ENCODE assay signal across 26 cellular contexts in genomic region chr5:128174951-128175350, GRCh38.
A peak's percentile ranks its signal among the peaks of the same experiment; 100 is the strongest.
DNase-seq lines count a peak whose midpoint lies in the region; ATAC-seq and TF ChIP-seq lines count a peak whose summit lies in the region.
"Had no signal": no experiment of that assay in that cellular context is flagged by ENCODE, and none has a peak within 500 bp of the region (broad histone marks: within the 10 kb centered on the region; RNA-seq: fewer than 3 reads in every experiment).

No MANE protein-coding gene starts in this region.

- no peak overlapping the region for H2AFZ ChIP-seq in IMR-90 (replicated peaks; ENCODE audit: low read length, poor library complexity)

- no peak overlapping the region for H3K9ac ChIP-seq in IMR-90 (ENCODE audit: low read depth, low read length)

- in situ Hi-C loops in IMR-90 (cut with MboI; ENCODE audit: low sequenced_read_pairs), result no loop called here

- BruUV-seq in IMR-90 (replicated peaks; lab: Mats Ljungman, UMichigan), result no TSS peak

- dilution Hi-C loops in IMR-90 (cut with HindIII; ENCODE audit: low sequenced_read_pairs, unreplicated experiment), result no loop called here

- no peaks in the 10 kb centered on the region for H3K9me1 ChIP-seq in IMR-90 (ENCODE audit: insufficient read depth, low read length)

- H3K4me1 ChIP-seq in IMR-90 (ENCODE audit: control insufficient read depth, insufficient read depth, low read length), result no peaks in the 10 kb centered on the region
- peaks cover under 1% of the 10 kb centered on the region; the same call in 1 of the 2 replicates for H3K4me1 ChIP-seq in SJCRH30
- H3K4me1 ChIP-seq: heart right ventricle, pancreas, vagina had no signal

- H3K36me3 ChIP-seq in IMR-90 (ENCODE audit: control insufficient read depth, insufficient read depth, low read length) (peaks cover 2% of the 10 kb centered on the region; the same call in 1 of the 2 replicates), SJCRH30 (peaks cover 12% of the 10 kb centered on the region)
- H3K36me3 ChIP-seq: cardiac muscle cell, pancreas, thoracic aorta, vagina had no signal

- no peak overlapping the region for H3K23ac ChIP-seq in IMR-90 (ENCODE audit: low read depth, low read length)

- TF ChIP-seq CTCF in IMR-90 (conservative IDR thresholded peaks at IDR 0.05; ENCODE audit: low read depth, low read length) (no peak), chondrocyte (IDR thresholded peaks at IDR 0.05) (no peak)

- peak overlapping the region; percentile 74; the same call in 1 of the 2 replicates for H3K4me2 ChIP-seq in IMR-90 (ENCODE audit: low read depth, low read length)

- TF ChIP-seq POLR2A in IMR-90 (IDR thresholded peaks at IDR 0.05; ENCODE audit: low read depth, low read length), result no peak

- H4K8ac ChIP-seq in IMR-90 (ENCODE audit: low read depth in 2 of 2, low read length in 2 of 2), result no peak overlapping the region; a peak in 1 of 4 replicates

- H4K20me1 ChIP-seq in IMR-90 (ENCODE audit: insufficient read depth, low read length), result no peaks in the 10 kb centered on the region

- H3K36me3 Mint-ChIP-seq in chondrocyte (ENCODE audit: low read depth), result peaks cover 11% of the 10 kb centered on the region
- H3K36me3 Mint-ChIP-seq in memory B cell, result peaks cover 14% of the 10 kb centered on the region

- no peaks in the 10 kb centered on the region for H3K27me3 Mint-ChIP-seq in chondrocyte (ENCODE audit: low read depth)
- no peaks in the 10 kb centered on the region for H3K27me3 Mint-ChIP-seq in memory B cell
- H3K27me3 Mint-ChIP-seq: activated CD8-positive, alpha-beta T cell treated with anti-CD3 and anti-CD28 coated beads for 36 hours; activated naive CD8-positive, alpha-beta T cell treated with anti-CD3 and anti-CD28 coated beads, Interleukin-2, amount 50 U/mL, for 24 hours; dendritic cell treated with granulocyte-macrophage colony-stimulating factor and Interleukin-4, amounts not matched to agents 40 ng/mL and 50 ng/mL, for 4 days; T-helper 17 cell had no signal

- H3K4me1 Mint-ChIP-seq in chondrocyte (ENCODE audit: low read depth) (peaks cover 9% of the 10 kb centered on the region), memory B cell (no peaks in the 10 kb centered on the region)
- H3K4me1 Mint-ChIP-seq: activated naive CD8-positive, alpha-beta T cell treated with anti-CD3 and anti-CD28 coated beads, Interleukin-2, amount 50 U/mL, for 24 hours; T-helper 17 cell had no signal

- no peak overlapping the region for H4K5ac ChIP-seq in IMR-90 (ENCODE audit: low read depth, low read length)

- H3K27ac Mint-ChIP-seq in chondrocyte (ENCODE audit: unreplicated experiment), result peak overlapping the region; percentile 50
- peak overlapping the region; percentile 28 for H3K27ac Mint-ChIP-seq in memory B cell
- H3K27ac Mint-ChIP-seq: activated CD8-positive, alpha-beta T cell treated with anti-CD3 and anti-CD28 coated beads for 36 hours; activated naive CD8-positive, alpha-beta T cell treated with anti-CD3 and anti-CD28 coated beads, Interleukin-2, amount 50 U/mL, for 24 hours; dendritic cell treated with granulocyte-macrophage colony-stimulating factor and Interleukin-4, amounts not matched to agents 40 ng/mL and 50 ng/mL, for 4 days; T-helper 17 cell had no signal

- H3K9me3 ChIP-seq in IMR-90 (ENCODE audit: control insufficient read depth, insufficient read depth, low read length) (no peaks in the 10 kb centered on the region), SJCRH30 (replicated peaks) (no peaks in the 10 kb centered on the region)
- H3K9me3 ChIP-seq: pancreas, thoracic aorta, vagina had no signal

- no peak overlapping the region for H2BK20ac ChIP-seq in IMR-90 (ENCODE audit: low read depth, low read length)

- CTCF ChIA-PET in IMR-90 (lab: Yijun Ruan, JAX), result no interaction called here

- ATAC-seq in IMR-90 (ENCODE audit: low read depth) (peak; percentile 91), memory B cell (ENCODE audit: low read depth) (no peak), GM21737 (IDR thresholded peaks at IDR 0.05; ENCODE audit: unreplicated experiment) (no peak), HG02798 (IDR thresholded peaks at IDR 0.05; ENCODE audit: poor library complexity, unreplicated experiment) (no peak), GM18519 (IDR thresholded peaks at IDR 0.05; ENCODE audit: low FRiP score, unreplicated experiment) (no peak)
- ATAC-seq: activated CD8-positive, alpha-beta T cell treated with anti-CD3 and anti-CD28 coated beads for 36 hours; activated naive CD8-positive, alpha-beta T cell treated with anti-CD3 and anti-CD28 coated beads, Interleukin-2, amount 50 U/mL, for 24 hours; heart right ventricle; left colon; pancreas; right cardiac atrium; stimulated activated naive CD8-positive, alpha-beta T cell treated with anti-CD3 and anti-CD28 coated beads, Interleukin-15, Interleukin-2, amounts not matched to agents 100 U/mL and 50 U/mL, for 24 hours; T-helper 17 cell had no signal

- H3K79me1 ChIP-seq in IMR-90 (ENCODE audit: low read depth in 1 of 2, low read length in 2 of 2), result no peaks in the 10 kb centered on the region

- no peak overlapping the region for H3K4me3 ChIP-seq in IMR-90 (ENCODE audit: insufficient read depth, low read depth, low read length)
- H3K4me3 ChIP-seq in SJCRH30, result no peak overlapping the region
- H3K4me3 ChIP-seq: cardiac muscle cell, heart right ventricle, pancreas, thoracic aorta, vagina had no signal

- H3K14ac ChIP-seq in IMR-90 (replicated peaks; ENCODE audit: low read depth, low read length), result no peak overlapping the region

- intact Hi-C loops in IMR-90 (cut with micrococcal nuclease), result no loop called here

- no peak overlapping the region for H3K18ac ChIP-seq in IMR-90 (ENCODE audit: low read depth, low read length)

- WGBS in IMR-90 (ENCODE audit: extremely low coverage in 2 of 2, insufficient read length in 1 of 2), 2 experiments, result no CpG with 5 or more reads among the region's 2 CpGs

- H2BK15ac ChIP-seq in IMR-90 (ENCODE audit: low read depth, low read length), result no peak overlapping the region

- no peak overlapping the region for H2BK120ac ChIP-seq in IMR-90 (ENCODE audit: low read depth, low read length)

- H3K27ac ChIP-seq in IMR-90 (ENCODE audit: insufficient read depth, low read length) (no peak overlapping the region), SJCRH30 (no peak overlapping the region)
- H3K27ac ChIP-seq: cardiac muscle cell, heart right ventricle, pancreas, thoracic aorta, vagina had no signal

- TF ChIP-seq RAD21 in IMR-90 (IDR thresholded peaks at IDR 0.05; ENCODE audit: low read length), result no peak

- H3K27me3 ChIP-seq in IMR-90 (ENCODE audit: control insufficient read depth, insufficient read depth, low read length) (no peaks in the 10 kb centered on the region), SJCRH30 (no peaks in the 10 kb centered on the region)
- H3K27me3 ChIP-seq: cardiac muscle cell, heart right ventricle, pancreas, vagina had no signal

- DNase-seq in AG20443 (ENCODE audit: low spot score) (peak; percentile 16), IMR-90 (peak; percentile 67), chondrocyte (ENCODE audit: low spot score) (no peak), memory B cell (ENCODE audit: low spot score in 2 of 2) (no peak), SJCRH30 (no peak)
- DNase-seq: activated CD4-positive, alpha-beta T cell treated with anti-CD3 and anti-CD28 coated beads for 1 hour; activated CD8-positive, alpha-beta T cell treated with anti-CD3 and anti-CD28 coated beads for 36 hours; activated effector memory CD4-positive, alpha-beta T cell treated with anti-CD3 and anti-CD28 coated beads, Interleukin-2, amount 50 U/mL, for 16 hours; activated naive CD8-positive, alpha-beta T cell treated with anti-CD3 and anti-CD28 coated beads, Interleukin-2, amount 50 U/mL, for 24 hours; activated T-cell treated with anti-CD3 and anti-CD28 coated beads for 4 hours; heart right ventricle; left colon; NCI-H1694 treated with DMSO at 0.1 percent for 48 hours; NCI-H2171; NCI-H69; pancreas; right cardiac atrium; stimulated activated naive CD8-positive, alpha-beta T cell treated with anti-CD3 and anti-CD28 coated beads, Interleukin-15, Interleukin-2, amounts not matched to agents 100 U/mL and 50 U/mL, for 24 hours; T-helper 17 cell had no signal

- H3K4me3 Mint-ChIP-seq in chondrocyte (ENCODE audit: unreplicated experiment) (no peak overlapping the region), memory B cell (no peak overlapping the region)
- H3K4me3 Mint-ChIP-seq: activated CD8-positive, alpha-beta T cell treated with anti-CD3 and anti-CD28 coated beads for 36 hours; activated naive CD8-positive, alpha-beta T cell treated with anti-CD3 and anti-CD28 coated beads, Interleukin-2, amount 50 U/mL, for 24 hours; dendritic cell treated with granulocyte-macrophage colony-stimulating factor and Interleukin-4, amounts not matched to agents 40 ng/mL and 50 ng/mL, for 4 days; T-helper 17 cell had no signal

- no peak overlapping the region for H3K4ac ChIP-seq in IMR-90 (ENCODE audit: low read depth, low read length)

- POLR2A ChIA-PET in IMR-90 (lab: Charles Lee; ENCODE audit: unreplicated experiment), result no interaction called here

- H4K91ac ChIP-seq in IMR-90 (ENCODE audit: insufficient read depth, low read depth, low read length), result no peak overlapping the region

- no peak overlapping the region for H3K56ac ChIP-seq in IMR-90 (ENCODE audit: extremely low read depth, insufficient read depth, low read length)

- H2AK9ac ChIP-seq in IMR-90 (replicated peaks; ENCODE audit: low read depth, low read length, poor library complexity), result no peak overlapping the region

- peak overlapping the region; percentile 81 for H2BK5ac ChIP-seq in IMR-90 (ENCODE audit: low read depth, low read length, poor library complexity, severe bottlenecking)

- no peak overlapping the region for H2AK5ac ChIP-seq in IMR-90 (ENCODE audit: low read depth, low read length)

- H3K9me3 Mint-ChIP-seq in chondrocyte (ENCODE audit: low read depth), result peaks cover 7% of the 10 kb centered on the region
- H3K9me3 Mint-ChIP-seq in memory B cell, result no peaks in the 10 kb centered on the region
- H3K9me3 Mint-ChIP-seq: activated CD8-positive, alpha-beta T cell treated with anti-CD3 and anti-CD28 coated beads for 36 hours; activated naive CD8-positive, alpha-beta T cell treated with anti-CD3 and anti-CD28 coated beads, Interleukin-2, amount 50 U/mL, for 24 hours; dendritic cell treated with granulocyte-macrophage colony-stimulating factor and Interleukin-4, amounts not matched to agents 40 ng/mL and 50 ng/mL, for 4 days had no signal

TF ChIP-seq in IMR-90, 13 proteins besides CTCF, POLR2A, EP300 and RAD21:
- TF ChIP-seq ELK1 (IDR thresholded peaks at IDR 0.05; ENCODE audit: borderline replicate concordance, low read depth, low read length) (no peak), MXI1 (IDR thresholded peaks at IDR 0.05; ENCODE audit: borderline replicate concordance, low read depth, low read length) (no peak)

Comparison
In these comparisons a context has a peak if more than half of its experiments do, and no peak if none do; other contexts are left out.
1. DNase-seq: peak in AG20443 (single experiment) and IMR-90 (single experiment); none in chondrocyte (single experiment), memory B cell (0 of 2) and SJCRH30 (0 of 2).